15 cellular contexts compared by ENCODE assay signal in the genomic region with DNA sequence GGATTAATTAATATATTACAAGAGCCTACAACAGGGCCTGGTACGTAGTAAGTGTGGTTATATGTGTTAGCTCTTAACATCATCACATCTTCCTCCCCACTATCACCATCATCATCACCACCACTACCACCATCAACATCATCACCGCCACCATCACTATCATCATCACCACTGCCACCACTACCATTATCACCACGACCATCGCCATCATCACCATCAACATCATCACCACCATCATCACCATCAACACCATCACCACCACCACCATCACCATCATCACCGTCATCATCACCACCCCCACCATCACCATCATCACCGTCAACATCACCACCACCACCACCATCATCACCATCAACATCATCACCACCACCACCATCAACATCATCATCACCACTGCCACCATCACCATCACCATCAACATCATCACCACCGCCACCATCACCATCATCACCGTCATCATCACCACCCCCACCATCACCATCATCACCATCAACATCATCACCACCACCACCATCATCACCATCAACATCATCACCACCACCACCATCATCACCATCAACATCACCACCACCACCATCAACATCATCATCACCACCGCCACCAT. TPM values are rescaled to one million over a fixed set of nuclear protein-coding genes. Genes with fewer than 3 reads are reported as not detected.
DNase-seq lines count a peak whose midpoint lies in the region; ATAC-seq, FAIRE-seq and TF ChIP-seq lines count a peak whose summit lies in the region.
"Had no signal": no experiment of that assay in that cellular context is flagged by ENCODE, and none has a peak within 500 bp of the region (broad histone marks: within the 10 kb centered on the region; RNA-seq: fewer than 3 reads in every experiment).

No MANE protein-coding gene starts in this region.

- H2AFZ ChIP-seq in HepG2 (ENCODE audit: low read length) = no peak overlapping the region

- peak overlapping the region; percentile 1 for H3K27ac Mint-ChIP-seq in T-helper 2 cell treated with Interferon-gamma antibody and Interleukin-4, amounts not matched to agents 5 μg/mL and 100 μg/mL, for 36 hours

- H3K79me2 ChIP-seq in HepG2 (ENCODE audit: insufficient read depth, low read length) = no peaks in the 10 kb centered on the region

- ATAC-seq in HepG2 (no peak), HG03159 (IDR thresholded peaks at IDR 0.05; ENCODE audit: unreplicated experiment) (no peak), GM18873 (IDR thresholded peaks at IDR 0.05; ENCODE audit: low FRiP score, unreplicated experiment) (no peak)

- in situ Hi-C loops in HepG2 (cut with HindIII; ENCODE audit: extremely low pct_ligation_motif_present, low pct_unique_long_range_greater_than_20kb) = no loop called here

- no peaks in the 10 kb centered on the region for H3K27me3 Mint-ChIP-seq in T-helper 2 cell treated with Interferon-gamma antibody and Interleukin-4, amounts not matched to agents 5 μg/mL and 100 μg/mL, for 36 hours (ENCODE audit: low read depth)
- H3K27me3 Mint-ChIP-seq: CD4-positive, alpha-beta memory T cell; IgD-negative memory B cell had no signal

- H3K9me3 Mint-ChIP-seq in T-helper 2 cell treated with Interferon-gamma antibody and Interleukin-4, amounts not matched to agents 5 μg/mL and 100 μg/mL, for 36 hours = peaks cover 13% of the 10 kb centered on the region
- H3K9me3 Mint-ChIP-seq: CD4-positive, alpha-beta memory T cell had no signal

- peaks cover 22% of the 10 kb centered on the region for H3K4me1 Mint-ChIP-seq in T-helper 2 cell treated with Interferon-gamma antibody and Interleukin-4, amounts not matched to agents 5 μg/mL and 100 μg/mL, for 36 hours (ENCODE audit: low read depth)

- H3K9ac ChIP-seq in HepG2 (ENCODE audit: insufficient read depth, low read depth, low read length) = no peak overlapping the region

- FAIRE-seq in GM12891 (lab: Jason Lieb, UNC) (peak; percentile 87), HepG2 (lab: Jason Lieb, UNC) (no peak)

- H3K36me3 ChIP-seq in HepG2 (replicated peaks in 1 of 2; ENCODE audit: control insufficient read depth in 1 of 2, insufficient read depth in 2 of 2, low read length in 2 of 2) (no peaks in the 10 kb centered on the region), stomach (no peaks in the 10 kb centered on the region)

- CTCF ChIA-PET in HepG2 (lab: Yijun Ruan, JAX; ENCODE audit: low intra/inter-chr PET ratio, low total read pairs) = no interaction called here

- H3K9me3 ChIP-seq in HepG2 (ENCODE audit: low read length) (no peaks in the 10 kb centered on the region), stomach (no peaks in the 10 kb centered on the region)

- H3K4me2 ChIP-seq in HepG2 (ENCODE audit: low read depth, low read length) = no peak overlapping the region

- 74% methylated on average over 9 of the region's 9 CpGs for WGBS in HepG2 (ENCODE audit: low lambda C conversion rate)
- 90 to 98% (median 95%) methylated on average over 9 of the region's 9 CpGs for WGBS in stomach, 5 donors

- POLR2A ChIA-PET in HepG2 (lab: Yijun Ruan, JAX) = no interaction called here

- TF ChIP-seq POLR2A in GM12891 (IDR thresholded peaks at IDR 0.05; ENCODE audit: low read depth, low read length) (no peak), HepG2 (IDR thresholded peaks at IDR 0.05; ENCODE audit: insufficient read depth in 1 of 2, low read depth in 2 of 2, low read length in 2 of 2) (no peak), stomach (IDR thresholded peaks at IDR 0.05) (no peak)

- intact Hi-C loops in HepG2 (cut with micrococcal nuclease; ENCODE audit: unreplicated experiment) = no loop called here
- intact Hi-C loops in stomach (cut with DNase I; ENCODE audit: low total_unique reads) = no loop called here

- H3K4me3 ChIP-seq in HepG2 (replicated peaks in 1 of 3; ENCODE audit: insufficient read depth in 1 of 3, low read depth in 2 of 3, low read length in 3 of 3) (no peak overlapping the region), stomach (no peak overlapping the region)

- H3K27me3 ChIP-seq in HepG2 (ENCODE audit: control insufficient read depth in 1 of 2, insufficient read depth in 2 of 2, low read length in 2 of 2) (peaks cover 0 to 8% of the 10 kb centered on the region in 2 experiments; a peak in 3 of 5 replicates), stomach (no peaks in the 10 kb centered on the region)

- H3K4me1 ChIP-seq in HepG2 (ENCODE audit: insufficient read depth, low read length) (peaks cover 12% of the 10 kb centered on the region), stomach (peaks cover 0 to 18% (median 2%) of the 10 kb centered on the region in 4 donors)

- no peak for TF ChIP-seq RAD21 in HepG2 (CRISPR knock-in tag; IDR thresholded peaks at IDR 0.05)

- DNase-seq in GM12891 (ENCODE audit: insufficient read length, low spot score) (no peak), HepG2 (ENCODE audit: low spot score) (no peak), stomach (no peak), NCI-H1092 treated with DMSO at 0.1 percent for 48 hours (lab: John Stamatoyannopoulos, UW) (no peak)
- no peak for DNase-seq in T-helper 2 cell treated with Interferon-gamma antibody and Interleukin-4, amounts not matched to agents 5 μg/mL and 100 μg/mL, for 36 hours (ENCODE audit: low spot score)
- DNase-seq: ACHN; CD4-positive, alpha-beta memory T cell; DND-41; NCI-H1436 treated with DMSO at 0.1 percent for 48 hours; NCI-H2081; NCI-H524 treated with DMSO at 0.1 percent for 48 hours; SIG-M5 had no signal

- BruUV-seq in HepG2 (replicated peaks; lab: Mats Ljungman, UMichigan) = no TSS peak

- no peak overlapping the region for H3K4me3 Mint-ChIP-seq in T-helper 2 cell treated with Interferon-gamma antibody and Interleukin-4, amounts not matched to agents 5 μg/mL and 100 μg/mL, for 36 hours
- H3K4me3 Mint-ChIP-seq: CD4-positive, alpha-beta memory T cell; IgD-negative memory B cell had no signal

- H3K27ac ChIP-seq in HepG2 (ENCODE audit: extremely low read length, insufficient read depth, low read length) (no peak overlapping the region), stomach (peak overlapping the region in 3 of 5 donors; percentile 29 to 43 (median 35))

- TF ChIP-seq EP300 in HepG2 (IDR thresholded peaks at IDR 0.05; ENCODE audit: low read depth in 2 of 2, low read length in 2 of 2) (no peak), HepG2 (CRISPR knock-in tag; IDR thresholded peaks at IDR 0.05; ENCODE audit: borderline replicate concordance) (no peak), stomach (IDR thresholded peaks at IDR 0.05) (no peak)

- H4K20me1 ChIP-seq in HepG2 (ENCODE audit: insufficient read depth, low read length) = no peaks in the 10 kb centered on the region

- H3K36me3 Mint-ChIP-seq in T-helper 2 cell treated with Interferon-gamma antibody and Interleukin-4, amounts not matched to agents 5 μg/mL and 100 μg/mL, for 36 hours (ENCODE audit: low read depth) = peaks cover 27% of the 10 kb centered on the region
- H3K36me3 Mint-ChIP-seq: IgD-negative memory B cell had no signal

- TF ChIP-seq CTCF in HepG2 (CRISPR knock-in tag; IDR thresholded peaks at IDR 0.05) (no peak), stomach (IDR thresholded peaks at IDR 0.05) (no peak)

RNA-seq across cellular contexts. Expression of a gene that starts 7.8 kb away (rescaled TPM):
- 20.9 TPM for polyA plus RNA-seq in GM12891 (2012; ENCODE audit: low read depth, missing spikeins)
- 7.6 and 15.9 TPM in 2 replicates for total RNA-seq in HepG2 (2016; rRNA removed; fragmentation: Illumina TruSeq; extraction: Trizol)
- total RNA-seq in HepG2 (2016; cell fraction: cytosol; rRNA removed; fragmentation: Illumina TruSeq; extraction: Trizol; ENCODE audit: low read depth) = 8.0 and 9.2 TPM in 2 replicates
- total RNA-seq in HepG2 (2016; cell fraction: insoluble cytoplasmic fraction; rRNA removed; fragmentation: Illumina TruSeq; extraction: Trizol) = 6.9 and 15.8 TPM in 2 replicates
- total RNA-seq in HepG2 (2016; cell fraction: membrane; rRNA removed; fragmentation: Illumina TruSeq; extraction: Trizol) = 9.4 and 9.6 TPM in 2 replicates
- 16.4 and 21.4 TPM in 2 replicates for total RNA-seq in HepG2 (2016; cell fraction: nucleus; rRNA removed; fragmentation: Illumina TruSeq; extraction: Trizol)
- polyA plus RNA-seq in HepG2 (2011; rRNA removed) = 49.6 and 60.7 TPM in 2 replicates
- 30.7 and 32.4 TPM in 2 replicates for polyA plus RNA-seq in HepG2 (2011; cell fraction: cytosol; rRNA removed)
- polyA plus RNA-seq in HepG2 (2011; cell fraction: nucleus; rRNA removed) = 61.1 and 65.1 TPM in 2 replicates
- 13.9 and 22.1 TPM in 2 replicates for polyA plus RNA-seq in HepG2 (2012)
- 1.4 and 1.8 TPM in 2 replicates for polyA plus RNA-seq in HepG2 (2016; cell fraction: cytosol; fragmentation: Illumina TruSeq; extraction: Trizol; ENCODE audit: low read depth)
- 6.0 and 8.1 TPM in 2 replicates for polyA plus RNA-seq in HepG2 (2016; cell fraction: insoluble cytoplasmic fraction; fragmentation: Illumina TruSeq; extraction: Trizol; ENCODE audit: low read depth)
- polyA plus RNA-seq in HepG2 (2016; cell fraction: membrane; fragmentation: Illumina TruSeq; extraction: Trizol; ENCODE audit: low read depth) = 3.4 and 3.5 TPM in 2 replicates
- polyA plus RNA-seq in HepG2 (2016; cell fraction: nucleus; fragmentation: Illumina TruSeq; extraction: Trizol; ENCODE audit: insufficient read depth, low read depth) = 38.0 and 39.0 TPM in 2 replicates
- polyA minus RNA-seq in HepG2 (2011; rRNA and poly(A)+ RNA removed; ENCODE audit: low replicate concordance) = 54.4 and 98.2 TPM in 2 replicates
- 19.2 and 23.0 TPM in 2 replicates for polyA minus RNA-seq in HepG2 (2011; cell fraction: cytosol; rRNA and poly(A)+ RNA removed)
- 30.3 and 37.8 TPM in 2 replicates for polyA minus RNA-seq in HepG2 (2011; cell fraction: nucleus; rRNA and poly(A)+ RNA removed)
- 100 to 1,000 TPM in 2 of 5 donors, 10 to 100 TPM in 3; 23.9 to 120 (median 55.2) TPM for total RNA-seq in stomach
- 10 to 100 TPM; 17.4 to 55.8 (median 18.9) TPM for polyA plus RNA-seq in stomach

RNA-seq across cellular contexts. Expression of a gene that starts 37.4 kb away (rescaled TPM):
- polyA plus RNA-seq in GM12891 (2012; ENCODE audit: low read depth, missing spikeins) = 81.9 TPM
- total RNA-seq in HepG2 (2016; rRNA removed; fragmentation: Illumina TruSeq; extraction: Trizol) = 52.9 and 53.2 TPM in 2 replicates
- total RNA-seq in HepG2 (2016; cell fraction: cytosol; rRNA removed; fragmentation: Illumina TruSeq; extraction: Trizol; ENCODE audit: low read depth) = 17.2 and 19.5 TPM in 2 replicates
- 55.4 and 56.5 TPM in 2 replicates for total RNA-seq in HepG2 (2016; cell fraction: insoluble cytoplasmic fraction; rRNA removed; fragmentation: Illumina TruSeq; extraction: Trizol)
- total RNA-seq in HepG2 (2016; cell fraction: membrane; rRNA removed; fragmentation: Illumina TruSeq; extraction: Trizol) = 25.5 and 27.7 TPM in 2 replicates
- 28.0 and 30.5 TPM in 2 replicates for total RNA-seq in HepG2 (2016; cell fraction: nucleus; rRNA removed; fragmentation: Illumina TruSeq; extraction: Trizol)
- 42.7 and 43.5 TPM in 2 replicates for polyA plus RNA-seq in HepG2 (2011; rRNA removed)
- polyA plus RNA-seq in HepG2 (2011; cell fraction: cytosol; rRNA removed) = 43.3 and 48.1 TPM in 2 replicates
- polyA plus RNA-seq in HepG2 (2011; cell fraction: nucleus; rRNA removed) = 9.6 and 20.1 TPM in 2 replicates
- 63.6 and 69.8 TPM in 2 replicates for polyA plus RNA-seq in HepG2 (2012)
- 16.5 and 23.5 TPM in 2 replicates for polyA plus RNA-seq in HepG2 (2016; cell fraction: cytosol; fragmentation: Illumina TruSeq; extraction: Trizol; ENCODE audit: low read depth)
- polyA plus RNA-seq in HepG2 (2016; cell fraction: insoluble cytoplasmic fraction; fragmentation: Illumina TruSeq; extraction: Trizol; ENCODE audit: low read depth) = 55.4 and 59.8 TPM in 2 replicates
- polyA plus RNA-seq in HepG2 (2016; cell fraction: membrane; fragmentation: Illumina TruSeq; extraction: Trizol; ENCODE audit: low read depth) = 23.1 and 25.4 TPM in 2 replicates
- 58.1 and 59.0 TPM in 2 replicates for polyA plus RNA-seq in HepG2 (2016; cell fraction: nucleus; fragmentation: Illumina TruSeq; extraction: Trizol; ENCODE audit: insufficient read depth, low read depth)
- polyA minus RNA-seq in HepG2 (2011; rRNA and poly(A)+ RNA removed; ENCODE audit: low replicate concordance) = 68.2 and 105 TPM in 2 replicates
- 19.2 and 19.6 TPM in 2 replicates for polyA minus RNA-seq in HepG2 (2011; cell fraction: cytosol; rRNA and poly(A)+ RNA removed)
- polyA minus RNA-seq in HepG2 (2011; cell fraction: nucleus; rRNA and poly(A)+ RNA removed) = 12.1 and 29.7 TPM in 2 replicates
- total RNA-seq in stomach = 100 to 1,000 TPM in 1 of 5 donors, 10 to 100 TPM in 3, 1 to 10 TPM in 1; 9.3 to 120 (median 24.1) TPM
- polyA plus RNA-seq in stomach = 10 to 100 TPM; 53.5 to 67.0 (median 66.0) TPM
